Comparison of ENCODE assay signal across 8 cellular contexts in the genomic region with DNA sequence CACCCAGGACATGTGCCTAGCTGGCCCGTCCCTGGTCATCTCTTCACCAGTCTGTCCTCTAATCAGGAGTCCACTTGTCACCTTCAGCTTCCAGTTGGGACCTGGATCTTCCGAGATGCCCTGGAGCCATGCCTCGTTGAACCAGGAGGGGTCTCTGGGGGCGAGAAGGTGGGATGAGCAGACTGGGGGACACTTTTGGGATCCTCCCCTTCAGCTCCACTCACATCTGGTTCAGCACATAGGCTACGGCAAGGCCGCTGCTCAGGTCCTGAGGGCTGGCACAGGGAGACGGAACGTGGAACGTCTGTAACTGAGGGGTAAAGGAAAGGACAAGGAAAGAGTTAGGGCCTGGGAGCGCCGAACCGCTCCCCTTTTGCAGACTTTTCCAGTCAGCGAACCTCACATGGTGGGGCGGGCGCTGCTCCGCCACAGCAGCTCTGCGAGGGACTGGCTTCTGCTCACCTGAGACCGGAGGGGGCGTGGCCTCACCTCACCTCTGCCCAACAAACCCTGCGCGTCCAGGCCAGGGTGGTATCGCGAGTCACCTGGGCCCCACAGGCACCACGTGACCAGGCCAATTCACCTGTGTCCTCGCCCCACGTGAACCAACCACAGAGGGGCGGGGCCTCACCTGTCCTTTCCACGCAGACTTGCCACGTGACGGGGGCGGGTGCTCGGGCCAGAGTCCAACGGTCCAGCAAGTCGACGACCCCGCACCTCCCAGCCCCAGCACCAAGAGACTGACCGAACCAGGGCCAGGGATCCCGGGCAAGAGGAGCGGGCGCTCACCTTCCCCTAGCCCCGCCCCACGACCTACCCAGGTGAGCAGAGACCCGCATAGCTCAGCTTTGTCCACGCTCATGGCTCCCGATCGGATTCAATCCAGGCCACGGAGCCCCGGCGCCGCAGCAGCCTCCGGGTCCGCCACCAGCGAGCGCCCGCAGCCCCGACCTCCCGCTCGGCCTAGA. TPM values are rescaled to one million over a fixed set of nuclear protein-coding genes. Genes with fewer than 3 reads are reported as not detected.
DNase-seq lines count a peak whose midpoint lies in the region; ATAC-seq and TF ChIP-seq lines count a peak whose summit lies in the region.

HOOK2 (minus strand) TSS at position 965 of the 968 bp plus-strand sequence; CDS start at position 862, 103 bp downstream.

- CTCF ChIA-PET in PC-9 (lab: Charles Lee): interaction anchor here (0.6 to 1.3 kb wide), 6 partner anchors 9 to 247 kb away, joined by 3 to 20 read pairs (median 4); no protein-coding TSS in a partner anchor

- H3K4me2 ChIP-seq in PC-9: peak within 1 kb of the TSS; percentile 95

- H3K27ac ChIP-seq in PC-9 (peak within 1 kb of the TSS; percentile 94), cingulate gyrus (ENCODE audit: low read depth, low read length) (peak within 1 kb of the TSS; percentile 77), right lobe of liver (peak within 1 kb of the TSS; percentile 44 to 69 (median 46)), substantia nigra (ENCODE audit: low read depth, low read length, poor library complexity, severe bottlenecking) (peak within 1 kb of the TSS; percentile 70)

- BruUV-seq in PC-9 (replicated peaks; lab: Mats Ljungman, UMichigan): no TSS peak

- ATAC-seq in HG02840 (IDR thresholded peaks at IDR 0.05; ENCODE audit: low FRiP score, unreplicated experiment) (peak; percentile 1), right lobe of liver (peak; percentile 9 to 40 (median 24))

- peak; percentile 49 for TF ChIP-seq POLR2A in right lobe of liver (IDR thresholded peaks at IDR 0.05)

- peaks cover 50% of the 10 kb centered on the region for H3K79me2 ChIP-seq in PC-9 (ENCODE audit: low read depth)

- peak within 1 kb of the TSS; percentile 74 for H2AFZ ChIP-seq in PC-9

- H3K36me3 ChIP-seq in PC-9 (ENCODE audit: low read depth) (0 out of 2 replicates have a peak, but pooled peaks cover 7% of the 10 kb centered on the region), right lobe of liver (no peaks in the 10 kb centered on the region)

- H3K27me3 ChIP-seq in PC-9 (ENCODE audit: insufficient read depth, low read depth) (no peaks in the 10 kb centered on the region), right lobe of liver (no peaks in the 10 kb centered on the region)

- no peaks in the 10 kb centered on the region for H4K20me1 ChIP-seq in PC-9 (ENCODE audit: insufficient read depth)

- intact Hi-C loops in PC-9 (cut with micrococcal nuclease; ENCODE audit: unreplicated experiment): loop anchor here (1.0 to 5.0 kb wide), 3 partner anchors 38 to 377 kb away; partner anchors contain the start of genes GET3, IER2 and STX10
- intact Hi-C loops in right lobe of liver (cut with DNase I): loop anchor here in 1 of 2 donors (10.0 kb wide), 1 partner anchor 50 kb away; the partner anchor contains the start of gene TNPO2

- H3K4me3 ChIP-seq in PC-9 (peak within 1 kb of the TSS; percentile 70), right lobe of liver (peak within 1 kb of the TSS; percentile 60 to 69 (median 67))

- WGBS in right lobe of liver (ENCODE audit: insufficient coverage, low coverage, low lambda C conversion rate, missing lambda C conversion rate): 20% methylated on average over 6 of the region's 58 CpGs

- POLR2A ChIA-PET in PC-9 (lab: Charles Lee; ENCODE audit: unreplicated experiment): interaction anchor here (0.6 to 1.1 kb wide), 4 partner anchors 21 to 887 kb away, joined by 3 to 5 read pairs (median 3); partner anchors contain the start of gene ZNF69

- H3K4me1 ChIP-seq in PC-9 (replicated peaks; ENCODE audit: insufficient read depth) (peaks cover 39% of the 10 kb centered on the region), right lobe of liver (peaks cover 0 to 10% (median 3%) of the 10 kb centered on the region in 4 donors)

- no peaks in the 10 kb centered on the region for H3K9me2 ChIP-seq in PC-9 (ENCODE audit: insufficient read depth)

- H3K9me3 ChIP-seq in PC-9 (ENCODE audit: insufficient read depth, low read depth) (no peaks in the 10 kb centered on the region), right lobe of liver (no peaks in the 10 kb centered on the region)

- DNase-seq in COR-L47 (lab: John Stamatoyannopoulos, UW) (peak; percentile 79), PC-9 (peak; percentile 98 to 99), right lobe of liver (peak; percentile 81 to 90 (median 90)), substantia nigra (lab: John Stamatoyannopoulos, UW) (peak in 15 of 49 donors; percentile 34 to 94 (median 54)), Kasumi-1 (lab: John Stamatoyannopoulos, UW) (no peak), foreskin melanocyte (no peak)

- peaks cover 59% of the 10 kb centered on the region for H3F3A ChIP-seq in PC-9 (ENCODE audit: insufficient read depth, low read depth)

- TF ChIP-seq CTCF in PC-9 (conservative IDR thresholded peaks at IDR 0.05): no peak
- TF ChIP-seq CTCF in right lobe of liver (IDR thresholded peaks at IDR 0.05): no peak

RNA-seq across cellular contexts. Expression of gene HOOK2, which starts in this region (rescaled TPM):
- total RNA-seq in PC-9 (2021) (109 and 127 TPM in 2 replicates), right lobe of liver (10 to 100 TPM; 16.6 to 34.5 (median 17.6) TPM)

Comparison
In these comparisons a context has a peak if more than half of its experiments do, and no peak if none do; other contexts are left out.
1. DNase-seq: peak in COR-L47 (single experiment), PC-9 (2 of 2) and right lobe of liver (3 of 3); none in Kasumi-1 (0 of 2) and foreskin melanocyte (single experiment).
2. Peak in every context shown above with its lines, with median percentiles within 50 percentile points of each other: H3K27ac ChIP-seq.